In genomic region chr2:210410542-210410941, GRCh38 we compare ENCODE assay signal across 7 cellular contexts.
"Had no signal": no experiment of that assay in that cellular context is flagged by ENCODE, and none has a peak within 500 bp of the region (broad histone marks: within the 10 kb centered on the region; RNA-seq: fewer than 3 reads in every experiment).

No MANE protein-coding gene starts in this region.

- ATAC-seq: GM12878 had no signal

- DNase-seq: GDM1, GF-D8 had no signal

- H3K4me3 ChIP-seq: GM12878 had no signal

- FAIRE-seq: G401.6, GM12878, GM12891, GM12892, GM18507 had no signal
